25 cellular contexts compared by ENCODE assay signal in the genomic region with DNA sequence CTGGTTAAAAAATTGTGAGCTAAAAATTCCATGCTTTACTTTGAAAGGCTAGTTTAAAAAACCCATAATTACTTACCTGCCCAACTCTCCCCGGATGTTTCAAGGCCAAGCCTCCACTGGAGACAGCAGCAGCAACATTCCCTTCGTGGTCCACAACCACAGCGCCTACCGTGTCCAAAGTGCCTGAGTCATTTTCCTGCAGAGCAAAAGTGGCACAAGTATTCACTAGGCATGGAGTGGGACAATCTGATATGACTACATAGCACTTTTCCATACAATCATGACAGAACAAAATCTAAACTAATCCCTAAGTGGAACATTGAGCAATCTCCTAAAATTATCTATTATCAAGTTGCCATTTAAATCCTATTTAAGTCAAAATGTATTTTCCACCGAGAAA.
DNase-seq lines count a peak whose midpoint lies in the region; ATAC-seq and TF ChIP-seq lines count a peak whose summit lies in the region.
"Had no signal": no experiment of that assay in that cellular context is flagged by ENCODE, and none has a peak within 500 bp of the region (broad histone marks: within the 10 kb centered on the region; RNA-seq: fewer than 3 reads in every experiment).

No MANE protein-coding gene starts in this region.

- H3K36me3 ChIP-seq in IMR-90 (ENCODE audit: control insufficient read depth, insufficient read depth, low read length) (0 out of 2 replicates have a peak, but pooled peaks cover 1% of the 10 kb centered on the region), neuronal stem cell (replicated peaks in 1 of 2; ENCODE audit: control insufficient read depth in 2 of 2, insufficient read depth in 2 of 2, low read length in 2 of 2) (peaks cover 0 to 3% of the 10 kb centered on the region in 2 donors), H7 (replicated peaks; ENCODE audit: control insufficient read depth, insufficient read depth, low read length) (no peaks in the 10 kb centered on the region)

- H2BK5ac ChIP-seq in IMR-90 (ENCODE audit: low read depth, low read length, poor library complexity, severe bottlenecking) (no peak overlapping the region), neuronal stem cell (ENCODE audit: low read length) (no peak overlapping the region)

- H2AK9ac ChIP-seq in IMR-90 (replicated peaks; ENCODE audit: low read depth, low read length, poor library complexity): no peak overlapping the region

- TF ChIP-seq RAD21 in IMR-90 (IDR thresholded peaks at IDR 0.05; ENCODE audit: low read length): no peak

- no peaks in the 10 kb centered on the region for H4K20me1 ChIP-seq in IMR-90 (ENCODE audit: insufficient read depth, low read length)

- no peak overlapping the region for H3K4me2 ChIP-seq in IMR-90 (ENCODE audit: low read depth, low read length)
- H3K4me2 ChIP-seq in neuronal stem cell (ENCODE audit: insufficient read depth, low read length, poor library complexity, severe bottlenecking): no peak overlapping the region
- H3K4me2 ChIP-seq: A549, KMS-11 had no signal

- no peak overlapping the region for H3K27ac ChIP-seq in IMR-90 (ENCODE audit: insufficient read depth, low read length)
- H3K27ac ChIP-seq in neuronal stem cell (replicated peaks; ENCODE audit: low read length): no peak overlapping the region
- H3K27ac ChIP-seq: A549, GM23248, KMS-11, SK-N-MC had no signal

- no peaks in the 10 kb centered on the region for H3K27me3 Mint-ChIP-seq in activated CD4-positive, alpha-beta T cell treated with anti-CD3 and anti-CD28 coated beads for 36 hours
- H3K27me3 Mint-ChIP-seq: CD4-positive, CD25-positive, alpha-beta regulatory T cell had no signal

- no TSS peak for BruUV-seq in IMR-90 (replicated peaks; lab: Mats Ljungman, UMichigan)

- H3K27me3 ChIP-seq in IMR-90 (ENCODE audit: control insufficient read depth, insufficient read depth, low read length) (no peaks in the 10 kb centered on the region), neuronal stem cell (ENCODE audit: control insufficient read depth in 3 of 3, insufficient read depth in 3 of 3, low read depth in 1 of 3, low read length in 3 of 3) (no peaks in the 10 kb centered on the region), H7 (ENCODE audit: control insufficient read depth, insufficient read depth, low read length) (no peaks in the 10 kb centered on the region)
- H3K27me3 ChIP-seq: MG63 had no signal

- no peak overlapping the region for H3K4me3 Mint-ChIP-seq in activated CD4-positive, alpha-beta T cell treated with anti-CD3 and anti-CD28 coated beads for 36 hours
- H3K4me3 Mint-ChIP-seq: CD4-positive, CD25-positive, alpha-beta regulatory T cell had no signal

- H2BK120ac ChIP-seq in IMR-90 (ENCODE audit: low read depth, low read length): no peak overlapping the region
- H2BK120ac ChIP-seq in neuronal stem cell (ENCODE audit: low read depth, low read length): no peak overlapping the region

- no peak for TF ChIP-seq POLR2A in IMR-90 (IDR thresholded peaks at IDR 0.05; ENCODE audit: low read depth, low read length)

- no peak overlapping the region for H3K9ac ChIP-seq in IMR-90 (ENCODE audit: low read depth, low read length)
- peak overlapping the region; percentile 44 for H3K9ac ChIP-seq in neuronal stem cell (ENCODE audit: low read depth, low read length, poor library complexity)
- H3K9ac ChIP-seq: GM23248, KMS-11 had no signal

- no peak overlapping the region for H3K56ac ChIP-seq in IMR-90 (ENCODE audit: extremely low read depth, insufficient read depth, low read length)

- dilution Hi-C loops in IMR-90 (cut with HindIII; ENCODE audit: low sequenced_read_pairs, unreplicated experiment): no loop called here

- H2BK15ac ChIP-seq in IMR-90 (ENCODE audit: low read depth, low read length) (no peak overlapping the region), neuronal stem cell (ENCODE audit: low read length) (no peak overlapping the region)

- peaks cover 19% of the 10 kb centered on the region for H3K36me3 Mint-ChIP-seq in activated CD4-positive, alpha-beta T cell treated with anti-CD3 and anti-CD28 coated beads for 36 hours (ENCODE audit: low read depth)

- peak; percentile 11 for DNase-seq in Daoy (ENCODE audit: low read depth)
- DNase-seq in IMR-90: no peak
- peak; percentile 23 for DNase-seq in astrocyte of the spinal cord (ENCODE audit: low read depth, low spot score)
- no peak for DNase-seq in neuronal stem cell (ENCODE audit: low spot score)
- DNase-seq in posterior cingulate gyrus: no peak
- no peak for DNase-seq in activated CD4-positive, alpha-beta T cell treated with anti-CD3 and anti-CD28 coated beads for 36 hours
- no peak for DNase-seq in H7
- DNase-seq: Caco-2; CD4-positive, CD25-positive, alpha-beta regulatory T cell; DMS153; GDM1; GM23248; MG63; NCI-H1092; NCI-H146; NCI-H2081; NCI-H2227 treated with DMSO at 0.1 percent for 48 hours; NCI-H524 had no signal

- H3K4me1 Mint-ChIP-seq in activated CD4-positive, alpha-beta T cell treated with anti-CD3 and anti-CD28 coated beads for 36 hours: no peaks in the 10 kb centered on the region

- H3K4me3 ChIP-seq in IMR-90 (ENCODE audit: insufficient read depth, low read depth, low read length): no peak overlapping the region
- H3K4me3 ChIP-seq in astrocyte of the spinal cord (ENCODE audit: low read depth, low read length): no peak overlapping the region
- H3K4me3 ChIP-seq in neuronal stem cell (ENCODE audit: low read length in 2 of 2): no peak overlapping the region
- H3K4me3 ChIP-seq in H7 (ENCODE audit: insufficient read depth, low read depth, low read length): no peak overlapping the region
- H3K4me3 ChIP-seq: A549, GM12878, GM23248, MG63, SK-N-MC had no signal

- ATAC-seq in IMR-90 (ENCODE audit: low read depth) (no peak), GM21515 (IDR thresholded peaks at IDR 0.05; ENCODE audit: unreplicated experiment) (no peak)
- ATAC-seq in activated CD4-positive, alpha-beta T cell treated with anti-CD3 and anti-CD28 coated beads for 36 hours: no peak
- ATAC-seq: A549, GM12878, HepG2, Right ventricle myocardium inferior had no signal

- H3K27ac Mint-ChIP-seq in activated CD4-positive, alpha-beta T cell treated with anti-CD3 and anti-CD28 coated beads for 36 hours: no peak overlapping the region
- H3K27ac Mint-ChIP-seq: CD4-positive, CD25-positive, alpha-beta regulatory T cell had no signal

- H3K4ac ChIP-seq in IMR-90 (ENCODE audit: low read depth, low read length) (no peak overlapping the region), neuronal stem cell (ENCODE audit: low read length) (no peak overlapping the region)

- no peaks in the 10 kb centered on the region; the same call in 1 of the 2 replicates for H3K9me1 ChIP-seq in IMR-90 (ENCODE audit: insufficient read depth, low read length)

- no peak overlapping the region for H2BK20ac ChIP-seq in IMR-90 (ENCODE audit: low read depth, low read length)

- H3K9me3 Mint-ChIP-seq in activated CD4-positive, alpha-beta T cell treated with anti-CD3 and anti-CD28 coated beads for 36 hours (ENCODE audit: low read depth): no peaks in the 10 kb centered on the region
- H3K9me3 Mint-ChIP-seq: CD4-positive, CD25-positive, alpha-beta regulatory T cell had no signal

- no peak overlapping the region for H2BK12ac ChIP-seq in neuronal stem cell (ENCODE audit: low read length)

- no peak overlapping the region for H2AK5ac ChIP-seq in IMR-90 (ENCODE audit: low read depth, low read length)
- no peak overlapping the region for H2AK5ac ChIP-seq in neuronal stem cell (ENCODE audit: low read depth, low read length)

- no peak overlapping the region for H3K18ac ChIP-seq in IMR-90 (ENCODE audit: low read depth, low read length)
- no peak overlapping the region for H3K18ac ChIP-seq in neuronal stem cell (ENCODE audit: low read length)

- no peak overlapping the region for H2AFZ ChIP-seq in IMR-90 (replicated peaks; ENCODE audit: low read length, poor library complexity)
- H2AFZ ChIP-seq in neuronal stem cell (ENCODE audit: low read length): no peak overlapping the region
- H2AFZ ChIP-seq: GM23248 had no signal

- CTCF ChIA-PET in IMR-90 (lab: Yijun Ruan, JAX): interaction anchor here (3.4 kb wide), 1 partner anchor 13 kb away, joined by 19 read pairs; no protein-coding TSS in a partner anchor
- CTCF ChIA-PET in activated CD4-positive, alpha-beta T cell treated with anti-CD3 and anti-CD28 coated beads for 36 hours (lab: Charles Lee): interaction anchor here (2.4 kb wide), 1 partner anchor 13 kb away, joined by 8 read pairs; no protein-coding TSS in a partner anchor

- H3K9me3 ChIP-seq in IMR-90 (ENCODE audit: control insufficient read depth, insufficient read depth, low read length): no peaks in the 10 kb centered on the region
- no peaks in the 10 kb centered on the region for H3K9me3 ChIP-seq in neuronal stem cell (replicated peaks in 1 of 2; ENCODE audit: control insufficient read depth in 2 of 2, insufficient read depth in 1 of 2, low read depth in 1 of 2, low read length in 2 of 2)
- H3K9me3 ChIP-seq: A549, Caco-2, MG63 had no signal

- H3K79me1 ChIP-seq in IMR-90 (ENCODE audit: low read depth in 1 of 2, low read length in 2 of 2) (no peaks in the 10 kb centered on the region), neuronal stem cell (ENCODE audit: low read depth, low read length) (no peaks in the 10 kb centered on the region)

- in situ Hi-C loops in IMR-90 (cut with MboI; ENCODE audit: low sequenced_read_pairs) (no loop called here), astrocyte of the spinal cord (cut with HindIII; ENCODE audit: low sequenced_read_pairs) (no loop called here)

- H3K14ac ChIP-seq in IMR-90 (replicated peaks; ENCODE audit: low read depth, low read length): no peak overlapping the region
- no peak overlapping the region for H3K14ac ChIP-seq in neuronal stem cell (ENCODE audit: low read length)

- H3K4me1 ChIP-seq in IMR-90 (ENCODE audit: control insufficient read depth, insufficient read depth, low read length) (peaks cover 2% of the 10 kb centered on the region; the same call in 1 of the 2 replicates), neuronal stem cell (ENCODE audit: control insufficient read depth in 2 of 2, insufficient read depth in 1 of 2, low read depth in 1 of 2, low read length in 2 of 2) (no peaks in the 10 kb centered on the region)
- H3K4me1 ChIP-seq: A549, Caco-2 had no signal

- H4K5ac ChIP-seq in IMR-90 (ENCODE audit: low read depth, low read length): no peak overlapping the region; the same call in 1 of the 2 replicates

- H4K91ac ChIP-seq in IMR-90 (ENCODE audit: insufficient read depth, low read depth, low read length) (no peak overlapping the region), neuronal stem cell (ENCODE audit: low read depth, low read length, poor library complexity) (no peak overlapping the region)

- TF ChIP-seq CTCF in IMR-90 (conservative IDR thresholded peaks at IDR 0.05; ENCODE audit: low read depth, low read length) (no peak), astrocyte of the spinal cord (IDR thresholded peaks at IDR 0.05; ENCODE audit: low read depth, low read length) (no peak)

- WGBS in IMR-90 (ENCODE audit: extremely low coverage in 2 of 2, insufficient read length in 1 of 2), 2 experiments: 93% methylated on average over 4 of the region's 5 CpGs; no CpG with 5 or more reads in 1 of the 2 experiments
- no CpG with 5 or more reads among the region's 5 CpGs for WGBS in neuronal stem cell (ENCODE audit: extremely low coverage in 2 of 2, insufficient read length in 2 of 2, insufficient replicate concordance in 1 of 2), 2 donors

- H3K23ac ChIP-seq in IMR-90 (ENCODE audit: low read depth, low read length) (no peak overlapping the region), neuronal stem cell (ENCODE audit: low read depth, low read length, poor library complexity) (no peak overlapping the region)

- no peak overlapping the region for H4K8ac ChIP-seq in IMR-90 (ENCODE audit: low read depth in 2 of 2, low read length in 2 of 2)
- H4K8ac ChIP-seq in neuronal stem cell (ENCODE audit: low read depth, low read length): no peak overlapping the region

- POLR2A ChIA-PET in IMR-90 (lab: Charles Lee; ENCODE audit: unreplicated experiment): no interaction called here
- POLR2A ChIA-PET in activated CD4-positive, alpha-beta T cell treated with anti-CD3 and anti-CD28 coated beads for 36 hours (lab: Charles Lee): no interaction called here

- intact Hi-C loops in IMR-90 (cut with micrococcal nuclease): no loop called here
- intact Hi-C loops in posterior cingulate gyrus (cut with DNase I): no loop called here
- intact Hi-C loops in activated CD4-positive, alpha-beta T cell treated with anti-CD3 and anti-CD28 coated beads for 36 hours (cut with DNase I, micrococcal nuclease): no loop called here

Comparison
In these comparisons a context has a peak if more than half of its experiments do, and no peak if none do; other contexts are left out.
1. DNase-seq: peak in Daoy (single experiment) and astrocyte of the spinal cord (single experiment); none in IMR-90 (single experiment), neuronal stem cell (single experiment), posterior cingulate gyrus (0 of 10), activated CD4-positive, alpha-beta T cell treated with anti-CD3 and anti-CD28 coated beads for 36 hours (single experiment) and H7 (single experiment).